Comparison of ENCODE assay signal across 10 cellular contexts in the genomic region with DNA sequence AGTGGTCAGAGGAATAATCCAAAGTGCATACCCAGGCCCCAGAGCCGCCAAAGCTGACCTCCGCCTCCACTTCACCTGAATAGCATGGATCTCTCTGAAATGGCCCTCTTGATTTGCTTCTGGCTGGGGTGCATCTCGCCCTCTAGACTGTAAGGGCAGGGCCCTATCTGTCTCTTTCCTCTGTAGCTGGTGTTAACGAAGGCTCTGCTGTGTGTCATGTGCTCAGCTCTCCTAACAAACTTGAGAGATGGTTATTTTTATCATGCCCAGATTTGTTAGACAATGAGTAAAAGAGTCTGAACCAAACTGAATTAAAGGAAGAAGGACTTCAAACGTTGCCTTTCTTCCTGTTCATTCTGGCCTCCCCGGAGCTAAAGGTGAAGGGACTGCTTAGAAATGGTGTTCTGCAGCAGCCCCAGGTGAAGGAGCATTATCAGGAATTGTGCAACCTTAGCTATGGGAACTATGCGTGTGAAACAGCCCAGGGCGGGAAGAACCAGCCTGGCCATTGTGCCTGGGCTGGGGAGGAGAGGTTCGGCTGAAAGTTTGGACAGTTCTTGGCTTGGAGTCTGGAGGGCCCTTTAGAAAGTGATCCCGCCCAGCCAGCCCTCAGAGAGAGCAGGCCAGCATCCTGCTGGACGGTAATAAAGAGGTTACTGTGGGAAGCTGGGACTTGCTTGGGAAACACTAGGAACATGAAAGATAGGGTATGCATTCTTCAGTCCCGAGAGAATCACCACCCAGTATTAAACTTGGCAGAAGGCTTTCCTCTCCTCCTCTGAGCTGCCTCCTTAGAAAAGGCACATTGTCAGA.
DNase-seq lines count a peak whose midpoint lies in the region; ATAC-seq and TF ChIP-seq lines count a peak whose summit lies in the region.
"Had no signal": no experiment of that assay in that cellular context is flagged by ENCODE, and none has a peak within 500 bp of the region (broad histone marks: within the 10 kb centered on the region; RNA-seq: fewer than 3 reads in every experiment).

No MANE protein-coding gene starts in this region.

- POLR2A ChIA-PET in WTC11 (lab: Charles Lee): interaction anchor here (0.5 to 1.4 kb wide), 2 partner anchors 39 to 70 kb away, joined by 3 to 4 read pairs; no protein-coding TSS in a partner anchor
- POLR2A ChIA-PET in naive thymus-derived CD4-positive, alpha-beta T cell (lab: Charles Lee): interaction anchor here (0.7 kb wide), 1 partner anchor 14 kb away, joined by 3 read pairs; no protein-coding TSS in a partner anchor

- ATAC-seq in WTC11: peak; percentile 81
- ATAC-seq in left cardiac atrium: peak; percentile 64 to 74
- ATAC-seq in naive thymus-derived CD4-positive, alpha-beta T cell: no peak

- peaks cover 0 to under 1% of the 10 kb centered on the region in 2 donors for H3K27me3 ChIP-seq in naive thymus-derived CD4-positive, alpha-beta T cell (ENCODE audit: control insufficient read depth in 2 of 2, insufficient read depth in 2 of 2, low read length in 2 of 2)
- H3K27me3 ChIP-seq: colonic mucosa had no signal

- intact Hi-C loops in left cardiac atrium (cut with DNase I): no loop called here
- intact Hi-C loops in naive thymus-derived CD4-positive, alpha-beta T cell (cut with micrococcal nuclease): no loop called here

- H3K27ac ChIP-seq in naive thymus-derived CD4-positive, alpha-beta T cell (ENCODE audit: low read depth, low read length): no peak overlapping the region
- H3K27ac ChIP-seq: colonic mucosa had no signal

- no peaks in the 10 kb centered on the region for H3K4me1 ChIP-seq in naive thymus-derived CD4-positive, alpha-beta T cell (ENCODE audit: control insufficient read depth in 2 of 2, insufficient read depth in 2 of 2, low read length in 2 of 2)
- H3K4me1 ChIP-seq: colonic mucosa had no signal

- no peak overlapping the region for H3K4me3 ChIP-seq in naive thymus-derived CD4-positive, alpha-beta T cell (ENCODE audit: low read length)
- H3K4me3 ChIP-seq: colonic mucosa had no signal

- CTCF ChIA-PET in WTC11 (lab: Charles Lee): interaction anchor here (0.7 to 4.0 kb wide), 13 partner anchors 16 to 96 kb away, joined by 3 to 18 read pairs (median 4); partner anchors contain the start of gene WWC1
- CTCF ChIA-PET in naive thymus-derived CD4-positive, alpha-beta T cell (lab: Charles Lee): no interaction called here

- peaks cover 31% of the 10 kb centered on the region for H3K4me1 Mint-ChIP-seq in WTC11
- H3K4me1 Mint-ChIP-seq in naive thymus-derived CD4-positive, alpha-beta T cell: peaks cover 0 to 2% (median 0%) of the 10 kb centered on the region in 7 donors

- peak; percentile 47 for DNase-seq in GM03348 (ENCODE audit: low spot score)
- peak; percentile 42 for DNase-seq in WTC11 (ENCODE audit: low spot score)
- peak; percentile 36 for DNase-seq in left cardiac atrium
- DNase-seq in renal cortical epithelial cell (ENCODE audit: low read depth): peak; percentile 68
- no peak for DNase-seq in naive thymus-derived CD4-positive, alpha-beta T cell
- no peak for DNase-seq in CD1c-positive myeloid dendritic cell (ENCODE audit: extremely low spot score)
- no peak for DNase-seq in NCI-H1436 (lab: John Stamatoyannopoulos, UW)
- no peak for DNase-seq in activated CD4-positive, alpha-beta T cell treated with anti-CD3 and anti-CD28 coated beads, Interleukin-2, amount 50 U/mL, for 48 hours
- DNase-seq: DMS53 had no signal

- no peaks in the 10 kb centered on the region for H3K9me3 ChIP-seq in naive thymus-derived CD4-positive, alpha-beta T cell (ENCODE audit: control insufficient read depth in 2 of 3, low read length in 3 of 3)
- H3K9me3 ChIP-seq: colonic mucosa had no signal

- H3K9me3 Mint-ChIP-seq in WTC11: no peaks in the 10 kb centered on the region
- H3K9me3 Mint-ChIP-seq in naive thymus-derived CD4-positive, alpha-beta T cell: peaks cover 0 to 2% (median 0%) of the 10 kb centered on the region in 11 donors

- peak overlapping the region; percentile 76 for H3K27ac Mint-ChIP-seq in WTC11
- no peak overlapping the region for H3K27ac Mint-ChIP-seq in naive thymus-derived CD4-positive, alpha-beta T cell

- no peaks in the 10 kb centered on the region for H3K27me3 Mint-ChIP-seq in WTC11 (ENCODE audit: low read depth)
- peaks cover 0 to 5% (median 0%) of the 10 kb centered on the region in 5 donors for H3K27me3 Mint-ChIP-seq in naive thymus-derived CD4-positive, alpha-beta T cell

- no peak overlapping the region for H3K4me3 Mint-ChIP-seq in WTC11
- H3K4me3 Mint-ChIP-seq in naive thymus-derived CD4-positive, alpha-beta T cell: no peak overlapping the region

- no peaks in the 10 kb centered on the region for H3K36me3 ChIP-seq in naive thymus-derived CD4-positive, alpha-beta T cell (ENCODE audit: control insufficient read depth in 2 of 3, insufficient read depth in 3 of 3, low read length in 3 of 3)
- H3K36me3 ChIP-seq: colonic mucosa had no signal

- no peak for TF ChIP-seq CTCF in WTC11 (IDR thresholded peaks at IDR 0.05)

- peaks cover 2% of the 10 kb centered on the region; the same call in 1 of the 2 replicates for H3K36me3 Mint-ChIP-seq in WTC11
- no peaks in the 10 kb centered on the region for H3K36me3 Mint-ChIP-seq in naive thymus-derived CD4-positive, alpha-beta T cell

TF ChIP-seq in WTC11, 78 proteins besides CTCF, POLR2A, EP300 and RAD21:
- TF ChIP-seq ZNF219 (CRISPR knock-in tag; IDR thresholded peaks at IDR 0.05; ENCODE audit: borderline replicate concordance): no peak
- TF ChIP-seq, protein P1, sequence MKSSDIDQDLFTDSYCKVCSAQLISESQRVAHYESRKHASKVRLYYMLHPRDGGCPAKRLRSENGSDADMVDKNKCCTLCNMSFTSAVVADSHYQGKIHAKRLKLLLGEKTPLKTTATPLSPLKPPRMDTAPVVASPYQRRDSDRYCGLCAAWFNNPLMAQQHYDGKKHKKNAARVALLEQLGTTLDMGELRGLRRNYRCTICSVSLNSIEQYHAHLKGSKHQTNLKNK (CRISPR knock-in tag; IDR thresholded peaks at IDR 0.05): no peak
- no peak for TF ChIP-seq FOXJ3 (CRISPR knock-in tag; IDR thresholded peaks at IDR 0.05; ENCODE audit: borderline replicate concordance)
- no peak for TF ChIP-seq TP53 (CRISPR knock-in tag; IDR thresholded peaks at IDR 0.05)
- TF ChIP-seq JUN (CRISPR knock-in tag; IDR thresholded peaks at IDR 0.05): no peak
- no peak for TF ChIP-seq JAZF1 (CRISPR knock-in tag; IDR thresholded peaks at IDR 0.05)
- TF ChIP-seq ZNF396 (CRISPR knock-in tag; IDR thresholded peaks at IDR 0.05; ENCODE audit: borderline replicate concordance): no peak
TF ChIP-seq in WTC11: peak in this region for 0.

Comparison
In these comparisons a context has a peak if more than half of its experiments do, and no peak if none do; other contexts are left out.
1. DNase-seq: peak in GM03348 (single experiment), WTC11 (single experiment), left cardiac atrium (single experiment) and renal cortical epithelial cell (single experiment); none in naive thymus-derived CD4-positive, alpha-beta T cell (0 of 9), CD1c-positive myeloid dendritic cell (single experiment), NCI-H1436 (single experiment) and activated CD4-positive, alpha-beta T cell treated with anti-CD3 and anti-CD28 coated beads, Interleukin-2, amount 50 U/mL, for 48 hours (0 of 2).